ENCODE assay signal across 13 cellular contexts in the genomic region with DNA sequence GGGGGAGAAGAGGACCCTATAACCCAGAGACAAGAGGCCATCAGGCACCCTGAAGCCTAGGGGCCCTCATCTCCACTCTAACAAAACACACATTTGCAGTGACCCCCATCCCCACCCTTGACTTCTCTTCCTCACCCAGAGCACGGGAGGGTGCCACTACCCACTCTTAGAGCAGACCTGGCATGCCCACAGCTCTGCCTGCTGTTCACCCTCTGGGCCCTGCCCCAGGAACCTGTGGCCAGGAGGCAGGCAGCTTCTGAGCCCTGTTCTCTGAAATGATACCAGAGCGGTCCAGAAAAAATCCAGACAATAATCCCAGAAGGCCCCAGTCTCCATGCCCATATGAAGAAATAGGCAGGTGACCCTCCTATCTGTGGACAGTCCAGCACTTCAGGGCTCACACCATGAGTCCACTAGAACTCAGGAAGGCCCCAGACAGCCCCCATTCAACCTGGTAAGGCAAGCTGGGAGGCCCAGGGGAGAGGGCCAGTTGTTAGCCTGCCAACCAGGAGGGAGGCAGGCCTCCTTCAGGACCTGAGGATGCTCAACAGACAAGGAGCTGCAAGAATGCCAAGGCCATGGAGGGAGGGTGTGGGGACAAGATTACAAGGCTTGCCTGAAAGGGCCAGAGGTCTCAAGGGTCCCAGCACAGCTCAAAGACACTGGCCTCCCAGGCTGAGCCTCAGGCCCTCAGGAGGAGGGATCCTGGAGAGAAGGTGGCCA.
A peak's percentile ranks its signal among the peaks of the same experiment; 100 is the strongest.
DNase-seq lines count a peak whose midpoint lies in the region; ATAC-seq lines count a peak whose summit lies in the region.
"Had no signal": no experiment of that assay in that cellular context is flagged by ENCODE, and none has a peak within 500 bp of the region (broad histone marks: within the 10 kb centered on the region; RNA-seq: fewer than 3 reads in every experiment).

No MANE protein-coding gene starts in this region.

- WGBS in right cardiac atrium: 54% methylated on average over 2 of the region's 2 CpGs
- no CpG with 5 or more reads among the region's 2 CpGs for WGBS in trophoblast cell (ENCODE audit: extremely low coverage, insufficient coverage, insufficient read length)
- WGBS in urinary bladder: 59% methylated on average over 2 of the region's 2 CpGs

- H3K14ac ChIP-seq in trophoblast cell (ENCODE audit: low read length): peak overlapping the region; percentile 4

- no peak overlapping the region for H3K4me3 Mint-ChIP-seq in activated naive CD4-positive, alpha-beta T cell treated with anti-CD3 and anti-CD28 coated beads, Interleukin-2, amount 10 ng/mL, durations not matched to agents 7 days and 5 days
- no peak overlapping the region for H3K4me3 Mint-ChIP-seq in activated CD8-positive, alpha-beta T cell treated with anti-CD3 and anti-CD28 coated beads, Interleukin-2, amount 10 ng/mL, durations not matched to agents 7 days and 5 days
- H3K4me3 Mint-ChIP-seq: activated naive CD4-positive, alpha-beta T cell treated with anti-CD3 and anti-CD28 coated beads for 36 hours had no signal

- no peak overlapping the region for H2AK5ac ChIP-seq in trophoblast cell (ENCODE audit: low read length)

- no peak overlapping the region for H2BK12ac ChIP-seq in trophoblast cell (ENCODE audit: low read length)

- H3K9ac ChIP-seq in trophoblast cell (ENCODE audit: low read length): no peak overlapping the region

- H3K79me1 ChIP-seq in trophoblast cell (ENCODE audit: low read length): no peaks in the 10 kb centered on the region

- H3K27ac Mint-ChIP-seq in activated naive CD4-positive, alpha-beta T cell treated with anti-CD3 and anti-CD28 coated beads, Interleukin-2, amount 50 U/mL, for 72 hours: peak overlapping the region; percentile 22 to 31
- H3K27ac Mint-ChIP-seq in activated naive CD4-positive, alpha-beta T cell treated with anti-CD3 and anti-CD28 coated beads, Interleukin-2, amount 10 ng/mL, durations not matched to agents 7 days and 5 days: no peak overlapping the region
- H3K27ac Mint-ChIP-seq in activated CD8-positive, alpha-beta T cell treated with anti-CD3 and anti-CD28 coated beads, Interleukin-2, amount 10 ng/mL, durations not matched to agents 7 days and 5 days: no peak overlapping the region
- H3K27ac Mint-ChIP-seq: activated naive CD4-positive, alpha-beta T cell treated with anti-CD3 and anti-CD28 coated beads for 36 hours had no signal

- H3K4ac ChIP-seq in trophoblast cell (ENCODE audit: low read depth, low read length): no peak overlapping the region

- POLR2A ChIA-PET in activated CD8-positive, alpha-beta T cell treated with anti-CD3 and anti-CD28 coated beads, Interleukin-2, amount 10 ng/mL, durations not matched to agents 7 days and 5 days (lab: Charles Lee): no interaction called here

- no peak overlapping the region for H3K4me2 ChIP-seq in trophoblast cell (ENCODE audit: low read length)

- CTCF ChIA-PET in activated naive CD4-positive, alpha-beta T cell treated with anti-CD3 and anti-CD28 coated beads, Interleukin-2, amount 10 ng/mL, durations not matched to agents 7 days and 5 days (lab: Charles Lee): interaction anchor here (0.5 kb wide), 1 partner anchor 78 kb away, joined by 3 read pairs; no protein-coding TSS in a partner anchor
- CTCF ChIA-PET in activated CD8-positive, alpha-beta T cell treated with anti-CD3 and anti-CD28 coated beads, Interleukin-2, amount 10 ng/mL, durations not matched to agents 7 days and 5 days (lab: Charles Lee): interaction anchor here (1.2 kb wide), 1 partner anchor 16 kb away, joined by 3 read pairs; no protein-coding TSS in a partner anchor

- no peak overlapping the region for H2BK5ac ChIP-seq in trophoblast cell (ENCODE audit: low read depth, low read length, poor library complexity)

- H3K4me1 ChIP-seq in right cardiac atrium (ENCODE audit: control insufficient read depth, insufficient read depth, low read length): peaks cover 66% of the 10 kb centered on the region
- H3K4me1 ChIP-seq in trophoblast cell (ENCODE audit: control insufficient read depth in 1 of 2, insufficient read depth in 2 of 2, low read length in 2 of 2): peaks cover 6 to 15% of the 10 kb centered on the region in 2 experiments
- H3K4me1 ChIP-seq in urinary bladder (ENCODE audit: insufficient read depth): peaks cover 3% of the 10 kb centered on the region

- no peak for DNase-seq in activated naive CD4-positive, alpha-beta T cell treated with anti-CD3 and anti-CD28 coated beads, Interleukin-2, amount 50 U/mL, for 72 hours (ENCODE audit: low spot score in 2 of 2)
- no peak for DNase-seq in activated naive CD4-positive, alpha-beta T cell treated with anti-CD3 and anti-CD28 coated beads, Interleukin-2, amount 10 ng/mL, durations not matched to agents 7 days and 5 days
- DNase-seq in right cardiac atrium: peak in 1 of 3 donors; percentile 55
- no peak for DNase-seq in trophoblast cell
- DNase-seq in activated CD8-positive, alpha-beta T cell treated with anti-CD3 and anti-CD28 coated beads, Interleukin-2, amount 10 ng/mL, durations not matched to agents 7 days and 5 days: no peak
- DNase-seq in NCI-H1436 treated with DMSO at 0.1 percent for 48 hours (lab: John Stamatoyannopoulos, UW): no peak
- no peak for DNase-seq in putamen (ENCODE audit: low spot score)
- DNase-seq: 8988T; activated naive CD4-positive, alpha-beta T cell treated with anti-CD3 and anti-CD28 coated beads for 36 hours; KBM-7; left colon; NCI-H1694 treated with DMSO at 0.1 percent for 48 hours had no signal

- H3K9me3 ChIP-seq in right cardiac atrium (ENCODE audit: control insufficient read depth, low read length): no peaks in the 10 kb centered on the region
- H3K9me3 ChIP-seq in trophoblast cell (ENCODE audit: insufficient read depth, low read depth, low read length): peaks cover 2% of the 10 kb centered on the region

- H3K27me3 Mint-ChIP-seq in activated naive CD4-positive, alpha-beta T cell treated with anti-CD3 and anti-CD28 coated beads, Interleukin-2, amount 10 ng/mL, durations not matched to agents 7 days and 5 days: peaks cover 32% of the 10 kb centered on the region
- peaks cover 15% of the 10 kb centered on the region for H3K27me3 Mint-ChIP-seq in activated CD8-positive, alpha-beta T cell treated with anti-CD3 and anti-CD28 coated beads, Interleukin-2, amount 10 ng/mL, durations not matched to agents 7 days and 5 days (ENCODE audit: low read depth)

- H4K8ac ChIP-seq in trophoblast cell (ENCODE audit: low read depth, low read length): no peak overlapping the region

- intact Hi-C loops in right cardiac atrium (cut with DNase I): no loop called here

- H3K36me3 ChIP-seq in trophoblast cell (ENCODE audit: control insufficient read depth in 1 of 2, insufficient read depth in 2 of 2, low read length in 2 of 2) (no peaks in the 10 kb centered on the region), urinary bladder (ENCODE audit: insufficient read depth) (no peaks in the 10 kb centered on the region)

- no peak overlapping the region for H3K23ac ChIP-seq in trophoblast cell (ENCODE audit: low read length)

- no peak for ATAC-seq in activated naive CD4-positive, alpha-beta T cell treated with anti-CD3 and anti-CD28 coated beads, Interleukin-2, amount 50 U/mL, for 72 hours
- ATAC-seq in right cardiac atrium: peak in 1 of 2 donors; percentile 0
- ATAC-seq in activated CD8-positive, alpha-beta T cell treated with anti-CD3 and anti-CD28 coated beads, Interleukin-2, amount 10 ng/mL, durations not matched to agents 7 days and 5 days: no peak

- no peaks in the 10 kb centered on the region for H3K79me2 ChIP-seq in trophoblast cell (ENCODE audit: control insufficient read depth, insufficient read depth, low read length, poor library complexity)

- H3K4me3 ChIP-seq in right cardiac atrium (ENCODE audit: low read length): no peak overlapping the region
- H3K4me3 ChIP-seq in trophoblast cell (ENCODE audit: low read depth, low read length): no peak overlapping the region
- H3K4me3 ChIP-seq in urinary bladder (ENCODE audit: low read depth, low read length): no peak overlapping the region

- no peaks in the 10 kb centered on the region for H3K9me3 Mint-ChIP-seq in activated naive CD4-positive, alpha-beta T cell treated with anti-CD3 and anti-CD28 coated beads, Interleukin-2, amount 50 U/mL, for 72 hours
- H3K9me3 Mint-ChIP-seq in activated naive CD4-positive, alpha-beta T cell treated with anti-CD3 and anti-CD28 coated beads, Interleukin-2, amount 10 ng/mL, durations not matched to agents 7 days and 5 days: no peaks in the 10 kb centered on the region
- no peaks in the 10 kb centered on the region for H3K9me3 Mint-ChIP-seq in activated CD8-positive, alpha-beta T cell treated with anti-CD3 and anti-CD28 coated beads, Interleukin-2, amount 10 ng/mL, durations not matched to agents 7 days and 5 days (ENCODE audit: insufficient read depth)
- H3K9me3 Mint-ChIP-seq: activated naive CD4-positive, alpha-beta T cell treated with anti-CD3 and anti-CD28 coated beads for 36 hours had no signal

- H3K27me3 ChIP-seq in right cardiac atrium (ENCODE audit: control insufficient read depth, insufficient read depth): no peaks in the 10 kb centered on the region
- H3K27me3 ChIP-seq in trophoblast cell (ENCODE audit: insufficient read depth, low read length): no peaks in the 10 kb centered on the region

- H3K18ac ChIP-seq in trophoblast cell (ENCODE audit: low read length): no peak overlapping the region

- H4K12ac ChIP-seq in trophoblast cell (ENCODE audit: low read depth, low read length): no peak overlapping the region

- no peaks in the 10 kb centered on the region for H3K36me3 Mint-ChIP-seq in activated naive CD4-positive, alpha-beta T cell treated with anti-CD3 and anti-CD28 coated beads, Interleukin-2, amount 50 U/mL, for 72 hours
- H3K36me3 Mint-ChIP-seq in activated naive CD4-positive, alpha-beta T cell treated with anti-CD3 and anti-CD28 coated beads, Interleukin-2, amount 10 ng/mL, durations not matched to agents 7 days and 5 days: no peaks in the 10 kb centered on the region
- peaks cover 1% of the 10 kb centered on the region for H3K36me3 Mint-ChIP-seq in activated CD8-positive, alpha-beta T cell treated with anti-CD3 and anti-CD28 coated beads, Interleukin-2, amount 10 ng/mL, durations not matched to agents 7 days and 5 days (ENCODE audit: low read depth)

- peak overlapping the region; percentile 9 for H2AFZ ChIP-seq in trophoblast cell (ENCODE audit: insufficient read depth, low read length, poor library complexity)

- no peak overlapping the region for H4K91ac ChIP-seq in trophoblast cell (ENCODE audit: low read depth, low read length)

- no peak overlapping the region for H2BK120ac ChIP-seq in trophoblast cell (ENCODE audit: insufficient read depth, low read length, poor library complexity)

- H3K27ac ChIP-seq in right cardiac atrium (ENCODE audit: low read length): peak overlapping the region; percentile 96
- no peak overlapping the region for H3K27ac ChIP-seq in trophoblast cell (ENCODE audit: low read depth, low read length)
- H3K27ac ChIP-seq in urinary bladder (ENCODE audit: low read depth): peak overlapping the region; percentile 96

- peaks cover 22% of the 10 kb centered on the region for H3K4me1 Mint-ChIP-seq in activated naive CD4-positive, alpha-beta T cell treated with anti-CD3 and anti-CD28 coated beads, Interleukin-2, amount 10 ng/mL, durations not matched to agents 7 days and 5 days
- peaks cover 38% of the 10 kb centered on the region for H3K4me1 Mint-ChIP-seq in activated CD8-positive, alpha-beta T cell treated with anti-CD3 and anti-CD28 coated beads, Interleukin-2, amount 10 ng/mL, durations not matched to agents 7 days and 5 days (ENCODE audit: low read depth)

Comparison
In these comparisons a context has a peak if more than half of its experiments do, and no peak if none do; other contexts are left out.
1. H3K27ac Mint-ChIP-seq: peak in activated naive CD4-positive, alpha-beta T cell treated with anti-CD3 and anti-CD28 coated beads, Interleukin-2, amount 50 U/mL, for 72 hours (2 of 2); none in activated naive CD4-positive, alpha-beta T cell treated with anti-CD3 and anti-CD28 coated beads, Interleukin-2, amount 10 ng/mL, durations not matched to agents 7 days and 5 days (single experiment) and activated CD8-positive, alpha-beta T cell treated with anti-CD3 and anti-CD28 coated beads, Interleukin-2, amount 10 ng/mL, durations not matched to agents 7 days and 5 days (single experiment).